ENCODE assay signal across 9 cellular contexts in genomic region chrX:69493193-69493592, GRCh38. TPM values are rescaled to one million over a fixed set of nuclear protein-coding genes. Genes with fewer than 3 reads are reported as not detected.
A peak's percentile ranks its signal among the peaks of the same experiment; 100 is the strongest.
DNase-seq lines count a peak whose midpoint lies in the region; ATAC-seq and TF ChIP-seq lines count a peak whose summit lies in the region.
"Had no signal": no experiment of that assay in that cellular context is flagged by ENCODE, and none has a peak within 500 bp of the region (broad histone marks: within the 10 kb centered on the region; RNA-seq: fewer than 3 reads in every experiment).

No MANE protein-coding gene starts in this region.

- WGBS in GM23248 (ENCODE audit: low coverage in 1 of 2, low lambda C conversion rate in 2 of 2, missing lambda C conversion rate in 2 of 2), 2 experiments = 0 to 1% methylated on average over 3 to 5 of the region's 5 CpGs
- WGBS in esophagus squamous epithelium, 2 donors = 5 to 19% methylated on average over 3 to 5 of the region's 5 CpGs
- 5 to 16% (median 7%) methylated on average over 5 of the region's 5 CpGs for WGBS in spleen, 5 donors

- H3K36me3 Mint-ChIP-seq in Caco-2 (ENCODE audit: insufficient read depth, unreplicated experiment) = no peaks in the 10 kb centered on the region
- H3K36me3 Mint-ChIP-seq: IgD-negative memory B cell had no signal

- no peaks in the 10 kb centered on the region for H3K79me2 ChIP-seq in GM23248 (ENCODE audit: insufficient read depth)

- in situ Hi-C loops in GM23248 (cut with MboI) = no loop called here
- in situ Hi-C loops in GM13976 (cut with MboI; ENCODE audit: low sequenced_read_pairs, unreplicated experiment) = no loop called here

- H4K20me1 ChIP-seq in GM23248 (ENCODE audit: insufficient read depth) = no peaks in the 10 kb centered on the region

- no peak overlapping the region for H2AFZ ChIP-seq in GM23248

- no peak overlapping the region for H3K27ac Mint-ChIP-seq in Caco-2 (ENCODE audit: unreplicated experiment)
- H3K27ac Mint-ChIP-seq: IgD-negative memory B cell had no signal

- H3K9me3 ChIP-seq in Caco-2 (no peaks in the 10 kb centered on the region), GM23248 (ENCODE audit: low read depth) (no peaks in the 10 kb centered on the region), RWPE2 (ENCODE audit: severe bottlenecking) (no peaks in the 10 kb centered on the region), esophagus squamous epithelium (no peaks in the 10 kb centered on the region), spleen (peaks cover 0 to 4% (median 0%) of the 10 kb centered on the region in 8 donors)

- intact Hi-C loops in Caco-2 (cut with micrococcal nuclease; ENCODE audit: unreplicated experiment) (loop anchor here (1.0 to 5.0 kb wide), 3 partner anchors 125 to 604 kb away; no protein-coding TSS in a partner anchor), esophagus squamous epithelium (cut with DNase I) (no loop called here), spleen (cut with DNase I; ENCODE audit: low total_unique reads) (no loop called here)

- peak; percentile 42 to 64 for DNase-seq in Caco-2
- DNase-seq in GM23248 = peak; percentile 9
- no peak for DNase-seq in RWPE2 (ENCODE audit: low spot score)
- DNase-seq in esophagus squamous epithelium (lab: John Stamatoyannopoulos, UW) = no peak
- DNase-seq in spleen = no peak
- DNase-seq in GM13976 (ENCODE audit: low spot score) = no peak
- no peak for DNase-seq in GOT3 (lab: John Stamatoyannopoulos, UW)
- DNase-seq in NOMO-1 (lab: John Stamatoyannopoulos, UW; ENCODE audit: unreplicated experiment in 2 of 2) = no peak

- POLR2A ChIA-PET in Caco-2 (lab: Charles Lee) = no interaction called here

- H3K27ac ChIP-seq in GM23248 (no peak overlapping the region), RWPE2 (ENCODE audit: poor library complexity, severe bottlenecking) (no peak overlapping the region), esophagus squamous epithelium (no peak overlapping the region), spleen (no peak overlapping the region)

- H3K4me2 ChIP-seq in GM23248 (ENCODE audit: unreplicated experiment) = no peak overlapping the region

- BruUV-seq in Caco-2 (replicated peaks; lab: Mats Ljungman, UMichigan) = no TSS peak

- H3K4me3 ChIP-seq in Caco-2 (ENCODE audit: low read depth, low read length) (no peak overlapping the region), GM23248 (no peak overlapping the region), RWPE2 (ENCODE audit: severe bottlenecking) (no peak overlapping the region), esophagus squamous epithelium (no peak overlapping the region), spleen (no peak overlapping the region)

- H3K9ac ChIP-seq in GM23248 = no peak overlapping the region

- ATAC-seq in RWPE2 (ENCODE audit: low read depth) = peak; percentile 49; the same call in 1 of the 3 replicates

- no peak overlapping the region for H3K4me3 Mint-ChIP-seq in Caco-2 (ENCODE audit: unreplicated experiment)
- H3K4me3 Mint-ChIP-seq: IgD-negative memory B cell had no signal

- H3K36me3 ChIP-seq in Caco-2 (ENCODE audit: control insufficient read depth, insufficient read depth, low read length) = no peaks in the 10 kb centered on the region
- no peaks in the 10 kb centered on the region for H3K36me3 ChIP-seq in GM23248 (ENCODE audit: low read depth)
- no peaks in the 10 kb centered on the region for H3K36me3 ChIP-seq in RWPE2 (ENCODE audit: low read depth)
- H3K36me3 ChIP-seq in esophagus squamous epithelium = no peaks in the 10 kb centered on the region
- no peaks in the 10 kb centered on the region for H3K36me3 ChIP-seq in spleen

- peaks cover 8% of the 10 kb centered on the region for H3K27me3 Mint-ChIP-seq in Caco-2 (ENCODE audit: insufficient read depth, unreplicated experiment)

- TF ChIP-seq CTCF in Caco-2 (IDR thresholded peaks at IDR 0.05; ENCODE audit: insufficient read depth in 1 of 2, low read depth in 1 of 2, low read length in 1 of 2, severe bottlenecking in 1 of 2, unreplicated experiment in 1 of 2) (peak; percentile 35 to 53), RWPE2 (IDR thresholded peaks at IDR 0.05; ENCODE audit: poor library complexity, severe bottlenecking) (peak; percentile 48), esophagus squamous epithelium (IDR thresholded peaks at IDR 0.05) (peak in 5 of 6 experiments; percentile 26 to 56 (median 32)), spleen (IDR thresholded peaks at IDR 0.05 in 8 of 11, conservative IDR thresholded peaks at IDR 0.05 in 3 of 11) (peak in 8 of 11 experiments; percentile 7 to 59 (median 29)), GM13976 (IDR thresholded peaks at IDR 0.05; ENCODE audit: borderline replicate concordance, control extremely low read depth, extremely low read depth, insufficient read depth, missing control alignments) (no peak)

- H3K9me3 Mint-ChIP-seq in Caco-2 (ENCODE audit: unreplicated experiment) = no peaks in the 10 kb centered on the region

- H3K9me2 ChIP-seq in GM23248 (ENCODE audit: insufficient read depth) = no peaks in the 10 kb centered on the region

- H3K4me1 ChIP-seq in Caco-2 = no peaks in the 10 kb centered on the region
- H3K4me1 ChIP-seq in GM23248 (ENCODE audit: insufficient read depth) = no peaks in the 10 kb centered on the region
- H3K4me1 ChIP-seq in RWPE2 (ENCODE audit: insufficient read depth, poor library complexity, severe bottlenecking) = no peaks in the 10 kb centered on the region
- H3K4me1 ChIP-seq in esophagus squamous epithelium = no peaks in the 10 kb centered on the region
- no peaks in the 10 kb centered on the region for H3K4me1 ChIP-seq in spleen

- no peaks in the 10 kb centered on the region; the same call in 1 of the 2 replicates for H3K27me3 ChIP-seq in Caco-2 (replicated peaks; ENCODE audit: control insufficient read depth, insufficient read depth, low read length)
- H3K27me3 ChIP-seq in GM23248 (replicated peaks; ENCODE audit: insufficient read depth) = no peaks in the 10 kb centered on the region
- no peaks in the 10 kb centered on the region for H3K27me3 ChIP-seq in RWPE2 (ENCODE audit: insufficient read depth, poor library complexity, severe bottlenecking)
- no peaks in the 10 kb centered on the region for H3K27me3 ChIP-seq in esophagus squamous epithelium
- H3K27me3 ChIP-seq in spleen (replicated peaks in 1 of 7) = peaks cover 0 to 50% (median 0%) of the 10 kb centered on the region in 7 donors

- no peaks in the 10 kb centered on the region for H3F3A ChIP-seq in GM23248 (ENCODE audit: insufficient read depth)

- no peak for TF ChIP-seq POLR2A in esophagus squamous epithelium (IDR thresholded peaks at IDR 0.05)
- TF ChIP-seq POLR2A in spleen (IDR thresholded peaks at IDR 0.05) = no peak

- no peaks in the 10 kb centered on the region for H3K4me1 Mint-ChIP-seq in Caco-2 (ENCODE audit: low read depth, unreplicated experiment)

- CTCF ChIA-PET in Caco-2 (lab: Charles Lee) = interaction anchor here (1.5 kb wide), 1 partner anchor 604 kb away, joined by 4 read pairs; no protein-coding TSS in a partner anchor

RNA-seq across cellular contexts. Expression of gene NALF2, which starts 10.9 kb away (rescaled TPM):
- total RNA-seq in Caco-2 (2022) (3.0 and 3.1 TPM in 2 replicates), esophagus squamous epithelium (under 1 TPM in 2 of 4 donors, not detected in 2; 0.19 to 0.26 TPM), spleen (1 to 10 TPM in 2 of 7 donors, under 1 TPM in 4, not detected in 1; 0.07 to 3.7 (median 0.46) TPM)
- not detected in 2 replicates for total RNA-seq in GM23248 (2014; rRNA removed; shearing (Covaris generic))
- polyA plus RNA-seq in GM23248 (2016; fragmentation: Nextera tagmentation; extraction: Ambion mirVana) (not detected in 2 replicates), spleen (under 1 TPM in 2 of 3 donors, not detected in 1; 0.03 to 0.06 TPM)
- polyA plus RNA-seq: IgD-negative memory B cell had no signal

Comparison
In these comparisons a context has a peak if more than half of its experiments do, and no peak if none do; other contexts are left out.
1. DNase-seq: peak in Caco-2 (2 of 2) and GM23248 (single experiment); none in RWPE2 (single experiment), esophagus squamous epithelium (single experiment), spleen (single experiment), GM13976 (single experiment), GOT3 (single experiment) and NOMO-1 (0 of 2).